Comparison of ENCODE assay signal across 8 cellular contexts in the genomic region with DNA sequence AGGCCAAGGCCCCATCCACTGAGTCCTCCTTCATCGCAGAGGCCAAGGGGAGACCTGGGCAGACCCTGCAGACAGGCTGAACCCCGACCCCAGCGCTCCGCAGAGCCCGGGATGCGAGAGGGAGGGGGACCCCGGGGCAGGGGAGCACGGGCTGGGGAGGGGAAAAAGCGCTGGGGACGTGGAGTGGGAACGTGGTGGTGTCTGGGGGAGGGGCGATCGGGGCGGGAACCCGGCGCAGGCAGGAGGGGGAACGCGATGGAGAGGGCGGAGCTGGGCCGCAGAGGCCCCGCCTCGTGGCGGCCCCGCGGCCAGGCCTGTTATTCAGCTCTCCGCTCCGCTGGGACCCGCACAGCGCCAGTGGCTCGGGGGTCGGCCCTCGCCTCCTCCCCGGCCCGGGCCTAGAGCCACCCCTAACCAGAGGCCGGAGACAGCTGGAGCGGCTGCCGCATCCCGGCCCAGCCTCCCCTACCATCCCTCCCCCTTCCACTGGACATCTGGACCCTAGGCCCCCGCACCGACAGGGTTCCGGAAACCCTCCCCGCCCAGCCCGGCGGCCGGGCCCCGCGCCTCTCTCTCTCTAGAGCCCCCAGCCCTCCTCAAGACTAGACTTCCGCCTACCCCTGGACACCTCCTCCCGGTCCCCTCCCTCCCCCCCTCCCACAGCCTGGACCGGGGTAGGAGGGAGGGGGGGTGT. TPM values are rescaled to one million over a fixed set of nuclear protein-coding genes. Genes with fewer than 3 reads are reported as not detected.
A peak's percentile ranks its signal among the peaks of the same experiment; 100 is the strongest.
DNase-seq lines count a peak whose midpoint lies in the region; ATAC-seq and TF ChIP-seq lines count a peak whose summit lies in the region.

A gene (plus strand): TSS at position 320 of the 694 bp plus-strand sequence. CDS start 460 bp downstream, outside the sequence.

- peak within 1 kb of the TSS; percentile 44; the same call in 1 of the 2 replicates for H3K4me2 ChIP-seq in DOHH2 (ENCODE audit: low read length)
- H3K4me2 ChIP-seq in neural progenitor cell: peak within 1 kb of the TSS; percentile 89

- no peak for DNase-seq in HFFc6
- peak; percentile 79 for DNase-seq in NCI-H82 treated with DMSO at 0.1 percent for 48 hours (lab: John Stamatoyannopoulos, UW; ENCODE audit: unreplicated experiment)
- DNase-seq in activated naive CD4-positive, alpha-beta T cell treated with Interleukin-2 at 50 U/mL for 16 hours: peak; percentile 62
- peak; percentile 87 for DNase-seq in neural progenitor cell (ENCODE audit: low spot score)
- no peak for DNase-seq in HPDE6-E6E7 (ENCODE audit: extremely low spot score)
- DNase-seq in NK-92 (lab: John Stamatoyannopoulos, UW; ENCODE audit: unreplicated experiment): no peak

- no peaks in the 10 kb centered on the region for H3K9me3 ChIP-seq in DOHH2 (ENCODE audit: control insufficient read depth, insufficient read depth, low read length)
- H3K9me3 ChIP-seq in gastroesophageal sphincter: no peaks in the 10 kb centered on the region
- H3K9me3 ChIP-seq in neural progenitor cell (ENCODE audit: low read depth): no peaks in the 10 kb centered on the region

- H3K9ac ChIP-seq in neural progenitor cell: no peak within 1 kb of the TSS

- H3K27me3 ChIP-seq in DOHH2 (ENCODE audit: control insufficient read depth, low read length): peaks cover 62% of the 10 kb centered on the region
- peaks cover 10% of the 10 kb centered on the region for H3K27me3 ChIP-seq in gastroesophageal sphincter
- peaks cover 36% of the 10 kb centered on the region for H3K27me3 ChIP-seq in neural progenitor cell

- H3K36me3 ChIP-seq in DOHH2 (ENCODE audit: control insufficient read depth, low read length) (no peaks in the 10 kb centered on the region), gastroesophageal sphincter (peaks cover 0 to 57% of the 10 kb centered on the region in 2 donors), neural progenitor cell (no peaks in the 10 kb centered on the region)

- H3K27ac ChIP-seq in DOHH2 (ENCODE audit: low read depth, low read length) (no peak within 1 kb of the TSS), gastroesophageal sphincter (peak within 1 kb of the TSS; percentile 91 to 99 (median 97)), neural progenitor cell (no peak within 1 kb of the TSS)

- H3K9me3 Mint-ChIP-seq in HFFc6: no peaks in the 10 kb centered on the region
- no peaks in the 10 kb centered on the region for H3K9me3 Mint-ChIP-seq in neural progenitor cell

- peak; percentile 65 to 67 for TF ChIP-seq POLR2A in gastroesophageal sphincter (IDR thresholded peaks at IDR 0.05)

- ATAC-seq in gastroesophageal sphincter: peak; percentile 90

- 13% methylated on average over 4 of the region's 50 CpGs; no CpG with 5 or more reads in 1 of the 2 donors for WGBS in gastroesophageal sphincter (ENCODE audit: low coverage in 1 of 2), 2 donors

- H3F3A ChIP-seq in DOHH2 (ENCODE audit: control insufficient read depth, insufficient read depth) (peaks cover 3% of the 10 kb centered on the region; the same call in 1 of the 2 replicates), neural progenitor cell (ENCODE audit: low read depth) (peaks cover 30% of the 10 kb centered on the region)

- H3K4me3 ChIP-seq in DOHH2 (ENCODE audit: low read length): peak within 1 kb of the TSS; percentile 50
- peak within 1 kb of the TSS; percentile 89 to 95 for H3K4me3 ChIP-seq in gastroesophageal sphincter
- peak within 1 kb of the TSS; percentile 60 for H3K4me3 ChIP-seq in neural progenitor cell

- H3K4me1 ChIP-seq in DOHH2 (ENCODE audit: control insufficient read depth, low read length) (peaks cover 31% of the 10 kb centered on the region), gastroesophageal sphincter (peaks cover 0 to 95% (median 27%) of the 10 kb centered on the region in 3 donors), neural progenitor cell (peaks cover 11% of the 10 kb centered on the region)

- H3K27ac Mint-ChIP-seq in HFFc6 (peak within 1 kb of the TSS; percentile 24; the same call in 1 of the 2 replicates), neural progenitor cell (peak within 1 kb of the TSS; percentile 76)

- H3K36me3 Mint-ChIP-seq in HFFc6 (ENCODE audit: low read depth) (peaks cover 6% of the 10 kb centered on the region), neural progenitor cell (peaks cover 24% of the 10 kb centered on the region)

- H3K4me1 Mint-ChIP-seq in HFFc6 (ENCODE audit: low read depth) (peaks cover 15% of the 10 kb centered on the region), neural progenitor cell (peaks cover 26% of the 10 kb centered on the region)

- H3K4me3 Mint-ChIP-seq in HFFc6 (peak within 1 kb of the TSS; percentile 81), neural progenitor cell (peak within 1 kb of the TSS; percentile 92)

- TF ChIP-seq CTCF in DOHH2 (IDR thresholded peaks at IDR 0.05; ENCODE audit: low read depth, low read length, poor library complexity, severe bottlenecking): no peak
- TF ChIP-seq CTCF in HFFc6 (IDR thresholded peaks at IDR 0.05): no peak
- TF ChIP-seq CTCF in gastroesophageal sphincter (IDR thresholded peaks at IDR 0.05): no peak
- peak; percentile 2 for TF ChIP-seq CTCF in neural progenitor cell (IDR thresholded peaks at IDR 0.05)

- no peaks in the 10 kb centered on the region for H4K20me1 ChIP-seq in DOHH2 (ENCODE audit: control insufficient read depth, insufficient read depth, low read depth, low read length)
- peaks cover 9% of the 10 kb centered on the region for H4K20me1 ChIP-seq in neural progenitor cell (ENCODE audit: low read depth)

- H3K27me3 Mint-ChIP-seq in HFFc6 (ENCODE audit: insufficient read depth) (peaks cover 1% of the 10 kb centered on the region), neural progenitor cell (ENCODE audit: insufficient read depth, low read depth) (peaks cover 11% of the 10 kb centered on the region)

- TF ChIP-seq EP300 in gastroesophageal sphincter (IDR thresholded peaks at IDR 0.05): no peak

- no peaks in the 10 kb centered on the region for H3K9me2 ChIP-seq in DOHH2 (replicated peaks; ENCODE audit: control insufficient read depth, low read length)

- H2AFZ ChIP-seq in neural progenitor cell (replicated peaks): peak within 1 kb of the TSS; percentile 62

- no peaks in the 10 kb centered on the region for H3K79me2 ChIP-seq in DOHH2 (ENCODE audit: control insufficient read depth, low read length)
- H3K79me2 ChIP-seq in neural progenitor cell (ENCODE audit: low read depth): peaks cover under 1% of the 10 kb centered on the region

RNA-seq across cellular contexts. Expression of the gene that starts here (rescaled TPM):
- 10 to 100 TPM; 10.2 to 21.9 (median 11.9) TPM for total RNA-seq in HFFc6 (2021; fragmentation: NEBNext Ultra II Directional; extraction: Animal tissue kit (Norgen Biotek cat#: 25700))
- total RNA-seq in gastroesophageal sphincter: 100 to 1,000 TPM; 116 to 140 (median 128) TPM
- total RNA-seq in neural progenitor cell (ENCODE audit: low replicate concordance): 17.3 and 27.3 TPM in 2 replicates

Comparison
In these comparisons a context has a peak if more than half of its experiments do, and no peak if none do; other contexts are left out.
1. H3K27ac ChIP-seq: peak in gastroesophageal sphincter (4 of 4); none in DOHH2 (single experiment) and neural progenitor cell (single experiment).
2. DNase-seq: peak in NCI-H82 treated with DMSO at 0.1 percent for 48 hours (single experiment), activated naive CD4-positive, alpha-beta T cell treated with Interleukin-2 at 50 U/mL for 16 hours (single experiment) and neural progenitor cell (single experiment); none in HFFc6 (single experiment), HPDE6-E6E7 (single experiment) and NK-92 (single experiment).
3. Peak in every context shown above with its lines, with median percentiles within 50 percentile points of each other: H3K4me3 ChIP-seq.